ENCODE assay signal across 22 cellular contexts in the genomic region with DNA sequence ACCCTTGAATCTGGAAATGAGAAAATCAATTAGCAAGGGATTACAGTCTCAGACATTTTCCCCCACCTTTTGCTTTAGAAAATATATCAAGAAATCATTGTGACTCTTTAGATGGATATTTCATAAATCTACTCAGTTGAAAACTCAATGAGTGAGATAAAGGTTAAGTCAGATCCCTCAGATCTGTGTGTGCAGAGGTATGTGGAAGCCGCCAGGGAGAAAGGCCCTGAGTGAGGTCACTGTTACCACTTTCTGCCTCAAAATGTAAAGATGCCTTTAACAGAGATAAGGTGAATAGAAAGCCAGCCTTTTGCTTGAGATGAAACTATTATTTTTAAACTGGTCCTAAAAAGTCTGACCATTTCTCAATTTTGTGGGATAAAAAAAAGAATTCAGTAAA.
"Had no signal": no experiment of that assay in that cellular context is flagged by ENCODE, and none has a peak within 500 bp of the region (broad histone marks: within the 10 kb centered on the region; RNA-seq: fewer than 3 reads in every experiment).

No MANE protein-coding gene starts in this region.

- H3K27me3 ChIP-seq: adrenal gland, breast epithelium, colonic mucosa, dorsolateral prefrontal cortex, esophagus muscularis mucosa, gastrocnemius medialis, right lobe of liver, tibial nerve had no signal

- H3K4me1 Mint-ChIP-seq: activated T-helper 17 cell treated with anti-CD3 and anti-CD28 coated beads, Interleukin-2, amount 50 U/mL, for 72 hours had no signal

- H3K27me3 Mint-ChIP-seq: activated T-cell treated with anti-CD3 and anti-CD28 coated beads, Interleukin-2, amount 50 U/mL, for 24 hours had no signal

- H3K4me3 ChIP-seq: adrenal gland, breast epithelium, colonic mucosa, dorsolateral prefrontal cortex, esophagus muscularis mucosa, gastrocnemius medialis, left ventricle myocardium inferior, right lobe of liver, skin epidermis, tibial nerve had no signal

- H3K4me3 Mint-ChIP-seq: activated T-cell treated with anti-CD3 and anti-CD28 coated beads, Interleukin-2, amount 50 U/mL, for 24 hours; activated T-helper 17 cell treated with anti-CD3 and anti-CD28 coated beads, Interleukin-2, amount 50 U/mL, for 72 hours; effector memory CD8-positive, alpha-beta T cell; nephron; stimulated activated naive CD8-positive, alpha-beta T cell treated with anti-CD3 and anti-CD28 coated beads, Interleukin-15, Interleukin-2, amounts not matched to agents 100 ng/mL and 50 ng/mL, for 24 hours; T-helper 17 cell had no signal

- H3K9me3 ChIP-seq: adrenal gland, breast epithelium, colonic mucosa, gastrocnemius medialis, right lobe of liver had no signal

- H3K4me1 ChIP-seq: breast epithelium, colonic mucosa, gastrocnemius medialis had no signal

- ATAC-seq: effector memory CD8-positive, alpha-beta T cell; T-helper 17 cell had no signal

- H3K27ac ChIP-seq: colonic mucosa, dorsolateral prefrontal cortex, esophagus muscularis mucosa, gastrocnemius medialis, left ventricle myocardium inferior, right lobe of liver, tibial nerve had no signal

- H3K27ac Mint-ChIP-seq: activated T-cell treated with anti-CD3 and anti-CD28 coated beads, Interleukin-2, amount 50 U/mL, for 24 hours; stimulated activated naive CD8-positive, alpha-beta T cell treated with anti-CD3 and anti-CD28 coated beads, Interleukin-15, Interleukin-2, amounts not matched to agents 100 ng/mL and 50 ng/mL, for 24 hours; T-helper 17 cell had no signal

- DNase-seq: activated CD4-positive, CD25-positive, alpha-beta regulatory T cell treated with anti-CD3 and anti-CD28 coated beads, Interleukin-2, amount 50 U/mL, for 72 hours; activated CD8-positive, alpha-beta memory T cell treated with anti-CD3 and anti-CD28 coated beads for 24 hours; activated CD8-positive, alpha-beta memory T cell treated with anti-CD3 and anti-CD28 coated beads, Interleukin-2, amount 50 U/mL, for 4 hours; activated T-cell treated with anti-CD3 and anti-CD28 coated beads, Interleukin-2, amount 50 U/mL, for 24 hours; adrenal gland; colonic mucosa; dorsolateral prefrontal cortex; effector memory CD8-positive, alpha-beta T cell; gastrocnemius medialis; hypothalamus; left ventricle myocardium inferior; occipital lobe; right lobe of liver; substantia nigra; T-helper 17 cell had no signal

- H3K36me3 ChIP-seq: adrenal gland, breast epithelium, colonic mucosa, esophagus muscularis mucosa, gastrocnemius medialis, left ventricle myocardium inferior, right lobe of liver, tibial nerve had no signal

- H3K9me3 Mint-ChIP-seq: effector memory CD8-positive, alpha-beta T cell had no signal
